ENCODE assay signal across 8 cellular contexts in the genomic region with DNA sequence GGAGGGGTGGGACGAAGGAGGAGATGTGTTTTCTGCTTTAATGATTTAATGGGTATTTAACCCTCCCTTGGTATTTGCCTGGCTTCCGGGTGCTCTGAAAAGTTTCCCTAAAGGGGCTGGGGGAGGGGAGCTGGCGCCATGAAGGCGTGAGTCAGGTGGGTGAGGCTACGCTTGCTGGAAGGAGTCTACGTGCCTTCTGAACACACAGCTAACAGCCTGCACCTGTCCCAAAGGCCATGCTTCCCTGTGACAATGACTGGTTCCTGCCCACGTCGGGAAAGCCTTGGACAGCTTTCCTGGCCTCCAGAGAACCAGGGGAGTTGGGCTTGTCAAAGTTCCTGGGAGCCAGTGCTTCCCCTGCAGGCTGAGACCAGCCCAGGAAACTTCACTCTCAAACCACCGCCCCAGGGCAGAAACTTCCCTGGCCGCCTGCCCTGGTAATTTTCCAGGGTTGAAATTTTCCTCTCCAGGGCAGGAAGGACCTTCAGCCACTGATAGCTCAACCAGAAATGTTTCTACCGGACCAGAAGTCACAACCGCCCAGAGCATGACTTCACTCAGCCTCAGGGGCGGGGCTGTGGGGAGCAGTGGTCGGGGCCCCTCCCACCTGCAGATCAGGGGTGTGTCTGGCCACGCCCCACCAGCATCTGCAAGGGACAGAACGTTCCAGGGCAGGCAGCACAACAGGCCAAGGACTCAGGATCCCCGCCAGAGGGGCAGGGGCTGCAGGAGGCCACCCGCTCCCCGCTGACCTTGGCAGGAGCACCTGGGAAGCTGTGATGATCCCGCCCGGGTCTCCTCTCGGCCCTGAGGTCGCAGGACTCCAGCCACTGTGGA. TPM values are rescaled to one million over a fixed set of nuclear protein-coding genes. Genes with fewer than 3 reads are reported as not detected.
DNase-seq lines count a peak whose midpoint lies in the region; ATAC-seq and TF ChIP-seq lines count a peak whose summit lies in the region.

No MANE protein-coding gene starts in this region.

- ATAC-seq in GM21528 (IDR thresholded peaks at IDR 0.05; ENCODE audit: low FRiP score, unreplicated experiment) (peak; percentile 78), gastrocnemius medialis (peak; percentile 83 to 88)

- no peaks in the 10 kb centered on the region for H4K20me1 ChIP-seq in SU-DHL-6 (ENCODE audit: low read depth, low read length)

- H3K79me2 ChIP-seq in SU-DHL-6 (ENCODE audit: insufficient read depth, low read length): no peaks in the 10 kb centered on the region

- H3K27ac ChIP-seq in SU-DHL-6 (ENCODE audit: low read depth, low read length): no peak overlapping the region
- H3K27ac ChIP-seq in left ventricle myocardium inferior (replicated peaks): peak overlapping the region; percentile 91
- peak overlapping the region; percentile 83 to 91 (median 89) for H3K27ac ChIP-seq in gastrocnemius medialis

- DNase-seq in EL (peak; percentile 98), HuH-7 (ENCODE audit: low spot score) (peak; percentile 99), left ventricle myocardium inferior (peak; percentile 95), gastrocnemius medialis (peak; percentile 89 to 96), cortex of kidney (lab: John Stamatoyannopoulos, UW) (no peak)
- DNase-seq in activated naive CD8-positive, alpha-beta T cell treated with anti-CD3 and anti-CD28 coated beads, Interleukin-2, amount 50 U/mL, for 16 hours (ENCODE audit: low read depth, low spot score): peak; percentile 73

- peak overlapping the region; percentile 40 for H3K4me2 ChIP-seq in SU-DHL-6 (ENCODE audit: low read depth, low read length, poor library complexity, severe bottlenecking)

- peak overlapping the region; percentile 7 for H2AFZ ChIP-seq in SU-DHL-6 (ENCODE audit: low read depth, low read length, severe bottlenecking)

- no peak for TF ChIP-seq CTCF in SU-DHL-6 (IDR thresholded peaks at IDR 0.05; ENCODE audit: insufficient read depth, low read length, poor library complexity, severe bottlenecking)
- peak; percentile 28 for TF ChIP-seq CTCF in left ventricle myocardium inferior (IDR thresholded peaks at IDR 0.05; ENCODE audit: borderline replicate concordance)
- no peak for TF ChIP-seq CTCF in gastrocnemius medialis (IDR thresholded peaks at IDR 0.05 in 4 of 5, conservative IDR thresholded peaks at IDR 0.05 in 1 of 5)

- H3K9me3 ChIP-seq in SU-DHL-6 (ENCODE audit: insufficient read depth, low read length) (no peaks in the 10 kb centered on the region), left ventricle myocardium inferior (replicated peaks) (no peaks in the 10 kb centered on the region), gastrocnemius medialis (no peaks in the 10 kb centered on the region)

- in situ Hi-C loops in gastrocnemius medialis (cut with MboI; ENCODE audit: low sequenced_read_pairs in 4 of 4): loop anchor here in 1 of 4 donors (25.0 kb wide), 1 partner anchor 111 kb away; no protein-coding TSS in a partner anchor

- intact Hi-C loops in left ventricle myocardium inferior (cut with micrococcal nuclease) (no loop called here), gastrocnemius medialis (cut with DNase I; ENCODE audit: low total_unique reads) (loop anchor here (1.0 kb wide), 1 partner anchor 19 kb away; the partner anchor contains the start of gene SLCO4A1)

- TF ChIP-seq POLR2A in gastrocnemius medialis (IDR thresholded peaks at IDR 0.05): peak; percentile 78 to 85

- H3K36me3 ChIP-seq in SU-DHL-6 (ENCODE audit: low read length) (no peaks in the 10 kb centered on the region), left ventricle myocardium inferior (no peaks in the 10 kb centered on the region), gastrocnemius medialis (no peaks in the 10 kb centered on the region)

- no peaks in the 10 kb centered on the region for H3K9me2 ChIP-seq in SU-DHL-6 (replicated peaks; ENCODE audit: insufficient read depth, low read length)

- H3K4me1 ChIP-seq in left ventricle myocardium inferior (peaks cover 56% of the 10 kb centered on the region), gastrocnemius medialis (peaks cover 32 to 33% of the 10 kb centered on the region in 2 donors)

- H3K27me3 ChIP-seq in SU-DHL-6 (ENCODE audit: low read length) (no peaks in the 10 kb centered on the region), left ventricle myocardium inferior (ENCODE audit: low read depth) (no peaks in the 10 kb centered on the region), gastrocnemius medialis (peaks cover 0 to 3% (median 0%) of the 10 kb centered on the region in 3 donors)

- H3F3A ChIP-seq in SU-DHL-6 (ENCODE audit: insufficient read depth): no peaks in the 10 kb centered on the region

- H3K4me3 ChIP-seq in SU-DHL-6 (ENCODE audit: insufficient read depth, low read length, poor library complexity, severe bottlenecking): no peak overlapping the region
- peak overlapping the region; percentile 26 for H3K4me3 ChIP-seq in left ventricle myocardium inferior
- peak overlapping the region in 3 of 4 donors; percentile 17 to 28 (median 23) for H3K4me3 ChIP-seq in gastrocnemius medialis

- no peak overlapping the region; the same call in 1 of the 2 replicates for H3K9ac ChIP-seq in SU-DHL-6 (ENCODE audit: low read length)

RNA-seq across cellular contexts. Expression of gene SLCO4A1, which starts 18.6 kb away (rescaled TPM):
- total RNA-seq in left ventricle myocardium inferior: 12.7 TPM
- total RNA-seq in gastrocnemius medialis: 10 to 100 TPM; 20.4 to 26.9 (median 21.8) TPM
